Comparison of ENCODE assay signal across 1 cellular context in the genomic region with DNA sequence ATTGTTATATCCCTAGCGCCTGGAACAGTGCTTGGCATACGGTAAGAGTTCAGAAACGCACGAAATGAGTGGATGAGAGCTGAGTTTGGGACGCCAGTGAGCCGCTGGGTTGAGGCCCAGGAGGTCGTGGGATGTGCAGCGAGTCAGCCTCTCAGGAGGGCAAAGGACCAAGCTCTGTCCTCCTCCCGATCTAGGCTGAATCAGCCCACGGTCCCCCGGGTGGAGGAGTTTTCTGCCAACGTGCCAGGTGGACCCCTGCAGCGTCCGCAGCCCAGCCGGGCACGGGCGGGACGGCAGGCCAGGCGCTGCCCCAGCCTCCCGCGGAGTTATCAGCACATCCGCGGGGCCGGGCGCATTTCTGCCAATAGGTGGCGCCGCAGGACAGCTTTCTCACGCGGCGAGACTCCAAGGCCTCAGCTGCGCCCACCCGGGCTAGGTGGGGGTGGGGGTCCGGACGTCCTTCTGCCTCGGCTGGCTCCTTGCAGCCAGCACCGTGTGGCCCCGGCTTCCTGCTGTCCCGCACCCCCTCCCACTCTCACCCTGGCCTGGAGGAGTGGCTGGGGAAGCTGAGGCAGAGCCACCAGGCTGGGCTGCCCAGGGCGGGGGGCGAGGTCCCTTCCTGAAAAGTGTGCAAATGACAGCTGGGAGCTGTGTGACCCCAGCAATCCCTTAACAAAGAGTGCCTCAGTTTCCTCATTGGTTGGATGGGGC.
A peak's percentile ranks its signal among the peaks of the same experiment; 100 is the strongest.
TF ChIP-seq lines count a peak whose summit lies in the region.

No MANE protein-coding gene starts in this region.

TF ChIP-seq in K562, 482 proteins besides CTCF, POLR2A, EP300 and RAD21 (continued from another document and continues in another):
- TF ChIP-seq, protein P1, sequence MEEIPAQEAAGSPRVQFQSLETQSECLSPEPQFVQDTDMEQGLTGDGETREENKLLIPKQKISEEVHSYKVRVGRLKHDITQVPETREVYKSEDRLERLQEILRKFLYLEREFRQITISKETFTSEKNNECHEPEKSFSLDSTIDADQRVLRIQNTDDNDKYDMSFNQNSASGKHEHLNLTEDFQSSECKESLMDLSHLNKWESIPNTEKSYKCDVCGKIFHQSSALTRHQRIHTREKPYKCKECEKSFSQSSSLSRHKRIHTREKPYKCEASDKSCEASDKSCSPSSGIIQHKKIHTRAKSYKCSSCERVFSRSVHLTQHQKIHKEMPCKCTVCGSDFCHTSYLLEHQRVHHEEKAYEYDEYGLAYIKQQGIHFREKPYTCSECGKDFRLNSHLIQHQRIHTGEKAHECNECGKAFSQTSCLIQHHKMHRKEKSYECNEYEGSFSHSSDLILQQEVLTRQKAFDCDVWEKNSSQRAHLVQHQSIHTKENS (CRISPR knock-in tag; IDR thresholded peaks at IDR 0.05) = no peak
- TF ChIP-seq PHF8 (IDR thresholded peaks at IDR 0.05; ENCODE audit: borderline replicate concordance, low read length) = peak; percentile 20; the same call in 1 of the 2 replicates
- TF ChIP-seq, protein P2, sequence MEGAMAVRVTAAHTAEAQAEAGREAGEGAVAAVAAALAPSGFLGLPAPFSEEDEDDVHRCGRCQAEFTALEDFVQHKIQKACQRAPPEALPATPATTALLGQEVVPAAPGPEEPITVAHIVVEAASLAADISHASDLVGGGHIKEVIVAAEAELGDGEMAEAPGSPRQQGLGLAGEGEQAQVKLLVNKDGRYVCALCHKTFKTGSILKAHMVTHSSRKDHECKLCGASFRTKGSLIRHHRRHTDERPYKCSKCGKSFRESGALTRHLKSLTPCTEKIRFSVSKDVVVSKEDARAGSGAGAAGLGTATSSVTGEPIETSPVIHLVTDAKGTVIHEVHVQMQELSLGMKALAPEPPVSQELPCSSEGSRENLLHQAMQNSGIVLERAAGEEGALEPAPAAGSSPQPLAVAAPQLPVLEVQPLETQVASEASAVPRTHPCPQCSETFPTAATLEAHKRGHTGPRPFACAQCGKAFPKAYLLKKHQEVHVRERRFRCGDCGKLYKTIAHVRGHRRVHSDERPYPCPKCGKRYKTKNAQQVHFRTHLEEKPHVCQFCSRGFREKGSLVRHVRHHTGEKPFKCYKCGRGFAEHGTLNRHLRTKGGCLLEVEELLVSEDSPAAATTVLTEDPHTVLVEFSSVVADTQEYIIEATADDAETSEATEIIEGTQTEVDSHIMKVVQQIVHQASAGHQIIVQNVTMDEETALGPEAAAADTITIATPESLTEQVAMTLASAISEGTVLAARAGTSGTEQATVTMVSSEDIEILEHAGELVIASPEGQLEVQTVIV (CRISPR knock-in tag; IDR thresholded peaks at IDR 0.05; ENCODE audit: borderline replicate concordance) = no peak
- TF ChIP-seq ZNF197 (CRISPR knock-in tag; IDR thresholded peaks at IDR 0.05; ENCODE audit: low read depth) = no peak
- TF ChIP-seq, protein P3, sequence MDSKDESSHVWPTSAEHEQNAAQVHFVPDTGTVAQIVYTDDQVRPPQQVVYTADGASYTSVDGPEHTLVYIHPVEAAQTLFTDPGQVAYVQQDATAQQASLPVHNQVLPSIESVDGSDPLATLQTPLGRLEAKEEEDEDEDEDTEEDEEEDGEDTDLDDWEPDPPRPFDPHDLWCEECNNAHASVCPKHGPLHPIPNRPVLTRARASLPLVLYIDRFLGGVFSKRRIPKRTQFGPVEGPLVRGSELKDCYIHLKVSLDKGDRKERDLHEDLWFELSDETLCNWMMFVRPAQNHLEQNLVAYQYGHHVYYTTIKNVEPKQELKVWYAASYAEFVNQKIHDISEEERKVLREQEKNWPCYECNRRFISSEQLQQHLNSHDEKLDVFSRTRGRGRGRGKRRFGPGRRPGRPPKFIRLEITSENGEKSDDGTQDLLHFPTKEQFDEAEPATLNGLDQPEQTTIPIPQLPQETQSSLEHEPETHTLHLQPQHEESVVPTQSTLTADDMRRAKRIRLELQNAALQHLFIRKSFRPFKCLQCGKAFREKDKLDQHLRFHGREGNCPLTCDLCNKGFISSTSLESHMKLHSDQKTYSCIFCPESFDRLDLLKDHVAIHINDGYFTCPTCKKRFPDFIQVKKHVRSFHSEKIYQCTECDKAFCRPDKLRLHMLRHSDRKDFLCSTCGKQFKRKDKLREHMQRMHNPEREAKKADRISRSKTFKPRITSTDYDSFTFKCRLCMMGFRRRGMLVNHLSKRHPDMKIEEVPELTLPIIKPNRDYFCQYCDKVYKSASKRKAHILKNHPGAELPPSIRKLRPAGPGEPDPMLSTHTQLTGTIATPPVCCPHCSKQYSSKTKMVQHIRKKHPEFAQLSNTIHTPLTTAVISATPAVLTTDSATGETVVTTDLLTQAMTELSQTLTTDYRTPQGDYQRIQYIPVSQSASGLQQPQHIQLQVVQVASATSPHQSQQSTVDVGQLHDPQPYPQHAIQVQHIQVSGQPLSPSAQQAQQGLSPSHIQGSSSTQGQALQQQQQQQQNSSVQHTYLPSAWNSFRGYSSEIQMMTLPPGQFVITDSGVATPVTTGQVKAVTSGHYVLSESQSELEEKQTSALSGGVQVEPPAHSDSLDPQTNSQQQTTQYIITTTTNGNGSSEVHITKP (IDR thresholded peaks at IDR 0.05; ENCODE audit: partially characterized antibody) = no peak
- TF ChIP-seq ZBTB1 (CRISPR knock-in tag; IDR thresholded peaks at IDR 0.05; ENCODE audit: borderline replicate concordance, low read depth) = no peak
- no peak for TF ChIP-seq SAP30 (IDR thresholded peaks at IDR 0.05; ENCODE audit: borderline replicate concordance, insufficient read depth, low read depth, low read length, poor library complexity, severe bottlenecking)
- TF ChIP-seq, protein P4, sequence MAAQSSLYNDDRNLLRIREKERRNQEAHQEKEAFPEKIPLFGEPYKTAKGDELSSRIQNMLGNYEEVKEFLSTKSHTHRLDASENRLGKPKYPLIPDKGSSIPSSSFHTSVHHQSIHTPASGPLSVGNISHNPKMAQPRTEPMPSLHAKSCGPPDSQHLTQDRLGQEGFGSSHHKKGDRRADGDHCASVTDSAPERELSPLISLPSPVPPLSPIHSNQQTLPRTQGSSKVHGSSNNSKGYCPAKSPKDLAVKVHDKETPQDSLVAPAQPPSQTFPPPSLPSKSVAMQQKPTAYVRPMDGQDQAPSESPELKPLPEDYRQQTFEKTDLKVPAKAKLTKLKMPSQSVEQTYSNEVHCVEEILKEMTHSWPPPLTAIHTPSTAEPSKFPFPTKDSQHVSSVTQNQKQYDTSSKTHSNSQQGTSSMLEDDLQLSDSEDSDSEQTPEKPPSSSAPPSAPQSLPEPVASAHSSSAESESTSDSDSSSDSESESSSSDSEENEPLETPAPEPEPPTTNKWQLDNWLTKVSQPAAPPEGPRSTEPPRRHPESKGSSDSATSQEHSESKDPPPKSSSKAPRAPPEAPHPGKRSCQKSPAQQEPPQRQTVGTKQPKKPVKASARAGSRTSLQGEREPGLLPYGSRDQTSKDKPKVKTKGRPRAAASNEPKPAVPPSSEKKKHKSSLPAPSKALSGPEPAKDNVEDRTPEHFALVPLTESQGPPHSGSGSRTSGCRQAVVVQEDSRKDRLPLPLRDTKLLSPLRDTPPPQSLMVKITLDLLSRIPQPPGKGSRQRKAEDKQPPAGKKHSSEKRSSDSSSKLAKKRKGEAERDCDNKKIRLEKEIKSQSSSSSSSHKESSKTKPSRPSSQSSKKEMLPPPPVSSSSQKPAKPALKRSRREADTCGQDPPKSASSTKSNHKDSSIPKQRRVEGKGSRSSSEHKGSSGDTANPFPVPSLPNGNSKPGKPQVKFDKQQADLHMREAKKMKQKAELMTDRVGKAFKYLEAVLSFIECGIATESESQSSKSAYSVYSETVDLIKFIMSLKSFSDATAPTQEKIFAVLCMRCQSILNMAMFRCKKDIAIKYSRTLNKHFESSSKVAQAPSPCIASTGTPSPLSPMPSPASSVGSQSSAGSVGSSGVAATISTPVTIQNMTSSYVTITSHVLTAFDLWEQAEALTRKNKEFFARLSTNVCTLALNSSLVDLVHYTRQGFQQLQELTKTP (IDR thresholded peaks at IDR 0.05; ENCODE audit: low read depth in 1 of 2, partially characterized antibody in 2 of 2) = no peak
- TF ChIP-seq PHF20 (IDR thresholded peaks at IDR 0.05; ENCODE audit: partially characterized antibody) = peak; percentile 43
- TF ChIP-seq HMG20B (CRISPR knock-in tag; IDR thresholded peaks at IDR 0.05) = no peak
- no peak for TF ChIP-seq MAFF (IDR thresholded peaks at IDR 0.05; ENCODE audit: low read length)
- no peak for TF ChIP-seq SETDB1 (IDR thresholded peaks at IDR 0.05; ENCODE audit: low read length)
- TF ChIP-seq, protein P5, sequence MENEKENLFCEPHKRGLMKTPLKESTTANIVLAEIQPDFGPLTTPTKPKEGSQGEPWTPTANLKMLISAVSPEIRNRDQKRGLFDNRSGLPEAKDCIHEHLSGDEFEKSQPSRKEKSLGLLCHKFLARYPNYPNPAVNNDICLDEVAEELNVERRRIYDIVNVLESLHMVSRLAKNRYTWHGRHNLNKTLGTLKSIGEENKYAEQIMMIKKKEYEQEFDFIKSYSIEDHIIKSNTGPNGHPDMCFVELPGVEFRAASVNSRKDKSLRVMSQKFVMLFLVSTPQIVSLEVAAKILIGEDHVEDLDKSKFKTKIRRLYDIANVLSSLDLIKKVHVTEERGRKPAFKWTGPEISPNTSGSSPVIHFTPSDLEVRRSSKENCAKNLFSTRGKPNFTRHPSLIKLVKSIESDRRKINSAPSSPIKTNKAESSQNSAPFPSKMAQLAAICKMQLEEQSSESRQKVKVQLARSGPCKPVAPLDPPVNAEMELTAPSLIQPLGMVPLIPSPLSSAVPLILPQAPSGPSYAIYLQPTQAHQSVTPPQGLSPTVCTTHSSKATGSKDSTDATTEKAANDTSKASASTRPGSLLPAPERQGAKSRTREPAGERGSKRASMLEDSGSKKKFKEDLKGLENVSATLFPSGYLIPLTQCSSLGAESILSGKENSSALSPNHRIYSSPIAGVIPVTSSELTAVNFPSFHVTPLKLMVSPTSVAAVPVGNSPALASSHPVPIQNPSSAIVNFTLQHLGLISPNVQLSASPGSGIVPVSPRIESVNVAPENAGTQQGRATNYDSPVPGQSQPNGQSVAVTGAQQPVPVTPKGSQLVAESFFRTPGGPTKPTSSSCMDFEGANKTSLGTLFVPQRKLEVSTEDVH (IDR thresholded peaks at IDR 0.05; ENCODE audit: low read depth, partially characterized antibody) = no peak
- TF ChIP-seq, protein P6, sequence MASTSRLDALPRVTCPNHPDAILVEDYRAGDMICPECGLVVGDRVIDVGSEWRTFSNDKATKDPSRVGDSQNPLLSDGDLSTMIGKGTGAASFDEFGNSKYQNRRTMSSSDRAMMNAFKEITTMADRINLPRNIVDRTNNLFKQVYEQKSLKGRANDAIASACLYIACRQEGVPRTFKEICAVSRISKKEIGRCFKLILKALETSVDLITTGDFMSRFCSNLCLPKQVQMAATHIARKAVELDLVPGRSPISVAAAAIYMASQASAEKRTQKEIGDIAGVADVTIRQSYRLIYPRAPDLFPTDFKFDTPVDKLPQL (IDR thresholded peaks at IDR 0.05; ENCODE audit: extremely low read depth, insufficient read length) = no peak
- 0 out of 2 replicates have a peak, but pooled peaks have one; percentile 36 for TF ChIP-seq SMARCE1 (IDR thresholded peaks at IDR 0.05)
- TF ChIP-seq ZBTB7A (IDR thresholded peaks at IDR 0.05; ENCODE audit: borderline replicate concordance, control insufficient read depth, low read depth, low read length) = peak; percentile 93
- TF ChIP-seq, protein P7, sequence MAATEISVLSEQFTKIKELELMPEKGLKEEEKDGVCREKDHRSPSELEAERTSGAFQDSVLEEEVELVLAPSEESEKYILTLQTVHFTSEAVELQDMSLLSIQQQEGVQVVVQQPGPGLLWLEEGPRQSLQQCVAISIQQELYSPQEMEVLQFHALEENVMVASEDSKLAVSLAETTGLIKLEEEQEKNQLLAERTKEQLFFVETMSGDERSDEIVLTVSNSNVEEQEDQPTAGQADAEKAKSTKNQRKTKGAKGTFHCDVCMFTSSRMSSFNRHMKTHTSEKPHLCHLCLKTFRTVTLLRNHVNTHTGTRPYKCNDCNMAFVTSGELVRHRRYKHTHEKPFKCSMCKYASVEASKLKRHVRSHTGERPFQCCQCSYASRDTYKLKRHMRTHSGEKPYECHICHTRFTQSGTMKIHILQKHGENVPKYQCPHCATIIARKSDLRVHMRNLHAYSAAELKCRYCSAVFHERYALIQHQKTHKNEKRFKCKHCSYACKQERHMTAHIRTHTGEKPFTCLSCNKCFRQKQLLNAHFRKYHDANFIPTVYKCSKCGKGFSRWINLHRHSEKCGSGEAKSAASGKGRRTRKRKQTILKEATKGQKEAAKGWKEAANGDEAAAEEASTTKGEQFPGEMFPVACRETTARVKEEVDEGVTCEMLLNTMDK (IDR thresholded peaks at IDR 0.05; ENCODE audit: borderline replicate concordance, insufficient read depth, low read depth, low read length, poor library complexity, severe bottlenecking) = no peak
- no peak for TF ChIP-seq POLR2AphosphoS5 (IDR thresholded peaks at IDR 0.05; ENCODE audit: control insufficient read depth, insufficient read depth, low read depth, low read length)
- no peak for TF ChIP-seq ZNF143 (CRISPR knock-in tag; IDR thresholded peaks at IDR 0.05)
- no peak for TF ChIP-seq BRD4 (IDR thresholded peaks at IDR 0.05)
- no peak for TF ChIP-seq MTA2 (IDR thresholded peaks at IDR 0.05; ENCODE audit: low read depth)
- peak; percentile 89 for TF ChIP-seq RBM25 (IDR thresholded peaks at IDR 0.05; ENCODE audit: low read depth, low read length, severe bottlenecking)
- no peak for TF ChIP-seq KDM5B (IDR thresholded peaks at IDR 0.05; ENCODE audit: insufficient replicate concordance, low read depth, low read length)
- no peak for TF ChIP-seq PHB (CRISPR knock-in tag; IDR thresholded peaks at IDR 0.05)
- no peak for TF ChIP-seq TAF7 (tag; IDR thresholded peaks at IDR 0.05)
- TF ChIP-seq CHD1 (IDR thresholded peaks at IDR 0.05; ENCODE audit: low read length) = no peak
- TF ChIP-seq, protein P8, sequence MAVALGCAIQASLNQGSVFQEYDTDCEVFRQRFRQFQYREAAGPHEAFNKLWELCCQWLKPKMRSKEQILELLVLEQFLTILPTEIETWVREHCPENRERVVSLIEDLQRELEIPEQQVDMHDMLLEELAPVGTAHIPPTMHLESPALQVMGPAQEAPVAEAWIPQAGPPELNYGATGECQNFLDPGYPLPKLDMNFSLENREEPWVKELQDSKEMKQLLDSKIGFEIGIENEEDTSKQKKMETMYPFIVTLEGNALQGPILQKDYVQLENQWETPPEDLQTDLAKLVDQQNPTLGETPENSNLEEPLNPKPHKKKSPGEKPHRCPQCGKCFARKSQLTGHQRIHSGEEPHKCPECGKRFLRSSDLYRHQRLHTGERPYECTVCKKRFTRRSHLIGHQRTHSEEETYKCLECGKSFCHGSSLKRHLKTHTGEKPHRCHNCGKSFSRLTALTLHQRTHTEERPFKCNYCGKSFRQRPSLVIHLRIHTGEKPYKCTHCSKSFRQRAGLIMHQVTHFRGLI (CRISPR knock-in tag; IDR thresholded peaks at IDR 0.05) = no peak
- TF ChIP-seq HNRNPK (IDR thresholded peaks at IDR 0.05; ENCODE audit: low read depth, low read length, poor library complexity, severe bottlenecking) = no peak
- TF ChIP-seq, protein P9, sequence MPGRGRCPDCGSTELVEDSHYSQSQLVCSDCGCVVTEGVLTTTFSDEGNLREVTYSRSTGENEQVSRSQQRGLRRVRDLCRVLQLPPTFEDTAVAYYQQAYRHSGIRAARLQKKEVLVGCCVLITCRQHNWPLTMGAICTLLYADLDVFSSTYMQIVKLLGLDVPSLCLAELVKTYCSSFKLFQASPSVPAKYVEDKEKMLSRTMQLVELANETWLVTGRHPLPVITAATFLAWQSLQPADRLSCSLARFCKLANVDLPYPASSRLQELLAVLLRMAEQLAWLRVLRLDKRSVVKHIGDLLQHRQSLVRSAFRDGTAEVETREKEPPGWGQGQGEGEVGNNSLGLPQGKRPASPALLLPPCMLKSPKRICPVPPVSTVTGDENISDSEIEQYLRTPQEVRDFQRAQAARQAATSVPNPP (IDR thresholded peaks at IDR 0.05; ENCODE audit: borderline replicate concordance, insufficient read depth, insufficient read length) = no peak
- TF ChIP-seq NFE2 (IDR thresholded peaks at IDR 0.05; ENCODE audit: low read depth) = no peak
- no peak for TF ChIP-seq PML (IDR thresholded peaks at IDR 0.05; ENCODE audit: low read length)
- no peak for TF ChIP-seq FOXA1 (IDR thresholded peaks at IDR 0.05; ENCODE audit: borderline replicate concordance)
- no peak for TF ChIP-seq CHD2 (IDR thresholded peaks at IDR 0.05; ENCODE audit: low read depth, low read length)
- TF ChIP-seq ZNF24 (IDR thresholded peaks at IDR 0.05) = no peak
